Comparison of ENCODE assay signal across 11 cellular contexts in genomic region chr2:197085665-197086064, GRCh38.
"Had no signal": no experiment of that assay in that cellular context is flagged by ENCODE, and none has a peak within 500 bp of the region (broad histone marks: within the 10 kb centered on the region; RNA-seq: fewer than 3 reads in every experiment).

No MANE protein-coding gene starts in this region.

- H3K27ac ChIP-seq: brain microvascular endothelial cell, ovary, tibial artery, vagina had no signal

- H3K9me3 ChIP-seq: ovary, tibial artery, vagina had no signal

- ATAC-seq: activated naive CD4-positive, alpha-beta T cell treated with anti-CD3 and anti-CD28 coated beads, Interleukin-2, amount 50 U/mL, for 72 hours; left colon had no signal

- DNase-seq: activated effector memory CD4-positive, alpha-beta T cell treated with anti-CD3 and anti-CD28 coated beads, Interleukin-2, amount 50 U/mL, for 16 hours; brain microvascular endothelial cell; glutamatergic neuron; left colon; ovary; stimulated activated CD4-positive, alpha-beta T cell treated with anti-CD3 and anti-CD28 coated beads, Interleukin-15, amount 100 ng/mL, for 24 hours; stimulated activated CD4-positive, alpha-beta T cell treated with anti-CD3 and anti-CD28 coated beads, Interleukin-4, amount 100 ng/mL, for 24 hours; T-helper 9 cell; tibial artery had no signal

- H3K4me3 ChIP-seq: ovary, tibial artery, vagina had no signal

- H3K9me3 Mint-ChIP-seq: activated naive CD4-positive, alpha-beta T cell treated with anti-CD3 and anti-CD28 coated beads, Interleukin-2, amount 50 U/mL, for 72 hours had no signal

- H3K27me3 ChIP-seq: brain microvascular endothelial cell, ovary, tibial artery, vagina had no signal

- H3K36me3 ChIP-seq: brain microvascular endothelial cell, ovary had no signal
